In genomic region chr17:82461827-82462524, GRCh38 we compare ENCODE assay signal across 1 cellular context.
TF ChIP-seq lines count a peak whose summit lies in the region.

No MANE protein-coding gene starts in this region.

TF ChIP-seq in K562, 482 proteins besides CTCF, POLR2A, EP300 and RAD21 (continued from another document and continues in another):
- TF ChIP-seq TRIM25 (IDR thresholded peaks at IDR 0.05; ENCODE audit: borderline replicate concordance): no peak
- TF ChIP-seq MEF2D (tag; conservative IDR thresholded peaks at IDR 0.05; ENCODE audit: low read depth): 0 out of 2 replicates have a peak, but pooled peaks have one; percentile 38
- TF ChIP-seq KLF10 (CRISPR knock-in tag; IDR thresholded peaks at IDR 0.05): no peak
- TF ChIP-seq NFRKB (IDR thresholded peaks at IDR 0.05; ENCODE audit: low read depth): peak; percentile 54
- TF ChIP-seq SMAD3 (CRISPR knock-in tag; conservative IDR thresholded peaks at IDR 0.05): peak; percentile 43; the same call in 1 of the 2 replicates
- no peak for TF ChIP-seq RFX1 (IDR thresholded peaks at IDR 0.05)
- TF ChIP-seq ZEB2 (IDR thresholded peaks at IDR 0.05): peak; percentile 99
- TF ChIP-seq NFE2 (IDR thresholded peaks at IDR 0.05; ENCODE audit: low read depth): peak; percentile 52; the same call in 1 of the 2 replicates
- TF ChIP-seq NFIX (CRISPR knock-in tag; IDR thresholded peaks at IDR 0.05; ENCODE audit: low read depth): peak; percentile 41; the same call in 1 of the 2 replicates
- TF ChIP-seq CREB3L1 (IDR thresholded peaks at IDR 0.05; ENCODE audit: borderline replicate concordance, low read depth): peak; percentile 33; the same call in 1 of the 2 replicates
- TF ChIP-seq ATF1 (CRISPR knock-in tag; IDR thresholded peaks at IDR 0.05): no peak
- TF ChIP-seq ATF1 (tag; IDR thresholded peaks at IDR 0.05): peak; percentile 87
- peak; percentile 85; the same call in 1 of the 2 replicates for TF ChIP-seq THRB (CRISPR knock-in tag; conservative IDR thresholded peaks at IDR 0.05)
- peak; percentile 8; the same call in 1 of the 2 replicates for TF ChIP-seq ZSCAN29 (IDR thresholded peaks at IDR 0.05)
- TF ChIP-seq PYGO2 (tag; IDR thresholded peaks at IDR 0.05): 0 out of 2 replicates have a peak, but pooled peaks have one; percentile 66
- 0 out of 2 replicates have a peak, but pooled peaks have one; percentile 10 for TF ChIP-seq E2F1 (CRISPR knock-in tag; IDR thresholded peaks at IDR 0.05)
- no peak; the same call in 1 of the 2 replicates for TF ChIP-seq ZBTB33 (CRISPR knock-in tag; IDR thresholded peaks at IDR 0.05)
- TF ChIP-seq HDAC1 (IDR thresholded peaks at IDR 0.05): peak in 1 of 2 experiments; percentile 94; a peak in 2 of 4 replicates
- TF ChIP-seq MAFK (IDR thresholded peaks at IDR 0.05; ENCODE audit: low read length): peak; percentile 38; the same call in 1 of the 2 replicates
- peak; percentile 89; the same call in 1 of the 2 replicates for TF ChIP-seq ILF3 (IDR thresholded peaks at IDR 0.05; ENCODE audit: borderline replicate concordance)
- peak; percentile 40 for TF ChIP-seq BRD9 (IDR thresholded peaks at IDR 0.05; ENCODE audit: low read depth, partially characterized antibody)
- TF ChIP-seq ZNF311 (CRISPR knock-in tag; IDR thresholded peaks at IDR 0.05): no peak
- no peak for TF ChIP-seq ZSCAN32 (CRISPR knock-in tag; IDR thresholded peaks at IDR 0.05)
- TF ChIP-seq RBBP5 (IDR thresholded peaks at IDR 0.05; ENCODE audit: borderline replicate concordance, insufficient read depth, low read length, poor library complexity, severe bottlenecking): peak; percentile 54
- TF ChIP-seq CREB1 (IDR thresholded peaks at IDR 0.05): peak; percentile 72; the same call in 1 of the 2 replicates
- no peak for TF ChIP-seq CREB1 (CRISPR knock-in tag; IDR thresholded peaks at IDR 0.05)
- TF ChIP-seq ZHX1 (conservative IDR thresholded peaks at IDR 0.05; ENCODE audit: low read length): 0 out of 2 replicates have a peak, but pooled peaks have one; percentile 23
- no peak for TF ChIP-seq HEY1 (CRISPR knock-in tag; IDR thresholded peaks at IDR 0.05; ENCODE audit: borderline replicate concordance)
- TF ChIP-seq FIP1L1 (IDR thresholded peaks at IDR 0.05; ENCODE audit: low read depth, low read length, poor library complexity, severe bottlenecking): no peak
- no peak for TF ChIP-seq RERE (CRISPR knock-in tag; IDR thresholded peaks at IDR 0.05; ENCODE audit: borderline replicate concordance)
- no peak for TF ChIP-seq ZNF586 (CRISPR knock-in tag; conservative IDR thresholded peaks at IDR 0.05)
- TF ChIP-seq ATF7 (IDR thresholded peaks at IDR 0.05): peak; percentile 89
- no peak for TF ChIP-seq ZNF263 (CRISPR knock-in tag; IDR thresholded peaks at IDR 0.05; ENCODE audit: borderline replicate concordance)
- peak; percentile 43 for TF ChIP-seq ZFX (CRISPR knock-in tag; IDR thresholded peaks at IDR 0.05)
- no peak for TF ChIP-seq PCBP1 (IDR thresholded peaks at IDR 0.05; ENCODE audit: low read depth, low read length, poor library complexity, severe bottlenecking)
- TF ChIP-seq CHD2 (IDR thresholded peaks at IDR 0.05; ENCODE audit: low read depth, low read length): 0 out of 2 replicates have a peak, but pooled peaks have one; percentile 8
- no peak for TF ChIP-seq GTF2A2 (tag; IDR thresholded peaks at IDR 0.05)
- TF ChIP-seq ZNF75A (CRISPR knock-in tag; IDR thresholded peaks at IDR 0.05): no peak
- no peak for TF ChIP-seq SIX5 (IDR thresholded peaks at IDR 0.05; ENCODE audit: borderline replicate concordance in 1 of 2, insufficient read depth in 1 of 2, low read depth in 1 of 2, low read length in 2 of 2)
- peak; percentile 83 for TF ChIP-seq BHLHE40 (IDR thresholded peaks at IDR 0.05; ENCODE audit: low read length)
- peak; percentile 84; the same call in 1 of the 2 replicates for TF ChIP-seq ZBED1 (IDR thresholded peaks at IDR 0.05)
- TF ChIP-seq SMC3 (conservative IDR thresholded peaks at IDR 0.05; ENCODE audit: insufficient read depth, low read depth, low read length): no peak
- TF ChIP-seq NONO (IDR thresholded peaks at IDR 0.05; ENCODE audit: low read depth in 2 of 2, low read length in 1 of 2): peak in 1 of 2 experiments; percentile 94; a peak in 2 of 4 replicates
- TF ChIP-seq ZNF143 (CRISPR knock-in tag; IDR thresholded peaks at IDR 0.05): no peak
- TF ChIP-seq TRIM24 (IDR thresholded peaks at IDR 0.05): peak; percentile 95 to 97
- no peak for TF ChIP-seq CGGBP1 (CRISPR knock-in tag; IDR thresholded peaks at IDR 0.05)
- TF ChIP-seq HOMEZ (CRISPR knock-in tag; IDR thresholded peaks at IDR 0.05): no peak
